In the genomic region with DNA sequence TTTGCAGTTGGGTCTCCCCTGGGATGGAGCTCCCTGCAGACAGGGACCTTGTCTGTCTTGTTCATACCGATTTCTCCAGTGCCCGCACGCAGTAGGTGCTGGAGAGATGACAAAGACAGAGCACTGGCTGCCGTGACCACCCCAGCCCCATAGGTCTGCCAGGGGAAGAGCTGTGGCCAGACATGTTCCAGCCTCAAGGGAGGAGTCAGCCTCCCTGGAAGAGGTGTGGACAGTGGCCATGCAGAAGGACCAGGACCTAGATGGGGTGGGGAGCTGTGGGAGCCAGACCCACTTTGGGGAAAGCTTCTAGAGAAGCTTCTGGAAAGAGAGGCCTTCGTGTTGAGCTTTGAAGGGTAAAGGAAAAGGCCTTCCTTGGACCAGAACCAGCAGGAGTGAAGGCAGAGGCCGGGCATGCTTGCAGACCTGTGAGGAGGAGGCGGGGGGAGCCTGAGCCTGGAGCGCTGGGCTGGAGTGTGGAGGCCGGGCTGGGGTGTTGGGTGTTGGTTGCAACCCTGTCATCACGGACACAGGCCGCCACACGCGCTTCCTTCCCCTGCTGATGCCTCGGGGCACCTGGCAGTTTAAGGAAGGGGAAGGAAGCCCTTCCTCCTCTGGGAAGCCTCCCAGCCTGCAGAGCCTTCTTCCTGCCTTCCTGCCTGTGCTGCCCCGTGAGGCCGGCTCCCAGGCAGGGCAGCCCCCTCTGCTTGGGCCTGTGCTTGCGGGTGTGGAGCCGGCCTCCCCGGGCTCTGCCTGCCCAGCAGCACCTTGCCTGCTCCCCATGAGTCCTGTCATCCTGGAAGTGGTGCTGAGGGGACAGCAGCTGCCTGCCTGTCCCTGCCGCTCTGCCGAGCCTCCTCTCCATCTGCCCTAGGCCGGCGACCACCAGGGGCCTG, we compare ENCODE assay signal across 8 cellular contexts. TPM values are rescaled to one million over a fixed set of nuclear protein-coding genes. Genes with fewer than 3 reads are reported as not detected.
DNase-seq lines count a peak whose midpoint lies in the region; ATAC-seq lines count a peak whose summit lies in the region.

No MANE protein-coding gene starts in this region.

- no peak overlapping the region for H3K4me3 ChIP-seq in CD4-positive, CD25-positive, alpha-beta regulatory T cell (ENCODE audit: low read depth, low read length)
- H3K4me3 ChIP-seq in GM23248 = no peak overlapping the region

- H3K9me3 ChIP-seq in CD4-positive, CD25-positive, alpha-beta regulatory T cell (ENCODE audit: control insufficient read depth in 2 of 2, low read length in 2 of 2) = no peaks in the 10 kb centered on the region
- H3K9me3 ChIP-seq in GM23248 (ENCODE audit: low read depth) = no peaks in the 10 kb centered on the region

- 91 to 93% methylated on average over 20 to 23 of the region's 23 CpGs for WGBS in GM23248 (ENCODE audit: low coverage in 1 of 2, low lambda C conversion rate in 2 of 2, missing lambda C conversion rate in 2 of 2), 2 experiments

- no peak for DNase-seq in CD4-positive, CD25-positive, alpha-beta regulatory T cell
- DNase-seq in Kasumi-1 (lab: John Stamatoyannopoulos, UW) (peak; percentile 52 to 74), naive B cell (no peak), GM23248 (no peak)
- no peak for DNase-seq in central memory CD8-positive, alpha-beta T cell (ENCODE audit: low spot score in 2 of 2)
- DNase-seq in effector CD8-positive, alpha-beta T cell (lab: John Stamatoyannopoulos, UW) = no peak

- no peaks in the 10 kb centered on the region for H3K27me3 ChIP-seq in CD4-positive, CD25-positive, alpha-beta regulatory T cell (ENCODE audit: control insufficient read depth, insufficient read depth, low read length)
- no peaks in the 10 kb centered on the region for H3K27me3 ChIP-seq in GM23248 (replicated peaks; ENCODE audit: insufficient read depth)

- no peaks in the 10 kb centered on the region for H3K9me3 Mint-ChIP-seq in CD4-positive, CD25-positive, alpha-beta regulatory T cell
- H3K9me3 Mint-ChIP-seq in central memory CD8-positive, alpha-beta T cell = no peaks in the 10 kb centered on the region
- H3K9me3 Mint-ChIP-seq in naive B cell = no peaks in the 10 kb centered on the region

- no peak overlapping the region for H3K9ac ChIP-seq in GM23248

- H3K9me2 ChIP-seq in GM23248 (ENCODE audit: insufficient read depth) = no peaks in the 10 kb centered on the region

- no peaks in the 10 kb centered on the region for H3K27me3 Mint-ChIP-seq in CD4-positive, CD25-positive, alpha-beta regulatory T cell
- H3K27me3 Mint-ChIP-seq in central memory CD8-positive, alpha-beta T cell = no peaks in the 10 kb centered on the region
- no peaks in the 10 kb centered on the region for H3K27me3 Mint-ChIP-seq in naive B cell

- no peaks in the 10 kb centered on the region for H3F3A ChIP-seq in GM23248 (ENCODE audit: insufficient read depth)

- no peaks in the 10 kb centered on the region for H3K36me3 Mint-ChIP-seq in CD4-positive, CD25-positive, alpha-beta regulatory T cell
- peaks cover 43% of the 10 kb centered on the region for H3K36me3 Mint-ChIP-seq in central memory CD8-positive, alpha-beta T cell (ENCODE audit: insufficient read depth)
- no peaks in the 10 kb centered on the region for H3K36me3 Mint-ChIP-seq in naive B cell

- no peak overlapping the region for H3K4me2 ChIP-seq in GM23248 (ENCODE audit: unreplicated experiment)

- peaks cover 0 to 57% (median 29%) of the 10 kb centered on the region in 4 donors for H3K4me1 Mint-ChIP-seq in CD4-positive, CD25-positive, alpha-beta regulatory T cell
- H3K4me1 Mint-ChIP-seq in central memory CD8-positive, alpha-beta T cell = peaks cover 56% of the 10 kb centered on the region
- peaks cover 73 to 87% (median 79%) of the 10 kb centered on the region in 3 donors for H3K4me1 Mint-ChIP-seq in naive B cell

- peaks cover 73% of the 10 kb centered on the region for H3K79me2 ChIP-seq in GM23248 (ENCODE audit: insufficient read depth)

- H3K4me3 Mint-ChIP-seq in CD4-positive, CD25-positive, alpha-beta regulatory T cell = peak overlapping the region in 1 of 4 donors; percentile 38
- peak overlapping the region; percentile 50 for H3K4me3 Mint-ChIP-seq in central memory CD8-positive, alpha-beta T cell
- H3K4me3 Mint-ChIP-seq in naive B cell = peak overlapping the region; percentile 56 to 100 (median 80)

- H4K20me1 ChIP-seq in GM23248 (ENCODE audit: insufficient read depth) = no peaks in the 10 kb centered on the region

- H3K27ac Mint-ChIP-seq in CD4-positive, CD25-positive, alpha-beta regulatory T cell = peak overlapping the region; percentile 82 to 89 (median 86)
- H3K27ac Mint-ChIP-seq in central memory CD8-positive, alpha-beta T cell (ENCODE audit: low read depth) = peak overlapping the region; percentile 89
- H3K27ac Mint-ChIP-seq in naive B cell = peak overlapping the region; percentile 97 to 100 (median 100)

- ATAC-seq in CD4-positive, CD25-positive, alpha-beta regulatory T cell (ENCODE audit: low read depth in 2 of 2) = no peak
- ATAC-seq in central memory CD8-positive, alpha-beta T cell (replicated peaks; ENCODE audit: extremely low read depth, poor library complexity, severe bottlenecking) = no peak
- ATAC-seq in naive B cell (ENCODE audit: low read depth in 2 of 2) (no peak), GM21619 (IDR thresholded peaks at IDR 0.05; ENCODE audit: unreplicated experiment) (no peak), GM18867 (IDR thresholded peaks at IDR 0.05; ENCODE audit: unreplicated experiment) (no peak)

- no peak overlapping the region for H3K27ac ChIP-seq in CD4-positive, CD25-positive, alpha-beta regulatory T cell (ENCODE audit: insufficient read depth, low read length, poor library complexity, severe bottlenecking)
- no peak overlapping the region for H3K27ac ChIP-seq in GM23248

- peaks cover 6% of the 10 kb centered on the region for H3K36me3 ChIP-seq in CD4-positive, CD25-positive, alpha-beta regulatory T cell (ENCODE audit: control insufficient read depth, insufficient read depth, low read length)
- H3K36me3 ChIP-seq in GM23248 (ENCODE audit: low read depth) = no peaks in the 10 kb centered on the region

- in situ Hi-C loops in GM23248 (cut with MboI) = no loop called here

- peaks cover 29% of the 10 kb centered on the region for H3K4me1 ChIP-seq in CD4-positive, CD25-positive, alpha-beta regulatory T cell (ENCODE audit: control insufficient read depth, insufficient read depth, low read length, poor library complexity, severe bottlenecking)
- no peaks in the 10 kb centered on the region; the same call in 1 of the 2 replicates for H3K4me1 ChIP-seq in GM23248 (ENCODE audit: insufficient read depth)

- no peak overlapping the region for H2AFZ ChIP-seq in GM23248

RNA-seq across cellular contexts. Expression of gene RELT, which starts 12.3 kb away (rescaled TPM):
- total RNA-seq in CD4-positive, CD25-positive, alpha-beta regulatory T cell = 117 TPM
- polyA plus RNA-seq in CD4-positive, CD25-positive, alpha-beta regulatory T cell = 1 to 10 TPM; 2.0 to 3.3 (median 2.9) TPM
- polyA plus RNA-seq in naive B cell (ENCODE audit: low read depth in 6 of 6) = 10 to 100 TPM; 16.3 to 35.1 (median 21.2) TPM
- 7.1 and 8.2 TPM in 2 replicates for total RNA-seq in GM23248 (2014; rRNA removed; shearing (Covaris generic))
- 2.8 and 2.9 TPM in 2 replicates for polyA plus RNA-seq in GM23248 (2016; fragmentation: Nextera tagmentation; extraction: Ambion mirVana)

Comparison
In these comparisons a context has a peak if more than half of its experiments do, and no peak if none do; other contexts are left out.
1. DNase-seq: peak in Kasumi-1 (2 of 2); none in CD4-positive, CD25-positive, alpha-beta regulatory T cell (0 of 3), central memory CD8-positive, alpha-beta T cell (0 of 2), naive B cell (single experiment), GM23248 (single experiment) and effector CD8-positive, alpha-beta T cell (single experiment).
2. Peak in every context shown above with its lines, with median percentiles within 50 percentile points of each other: H3K27ac Mint-ChIP-seq.